In the genomic region with DNA sequence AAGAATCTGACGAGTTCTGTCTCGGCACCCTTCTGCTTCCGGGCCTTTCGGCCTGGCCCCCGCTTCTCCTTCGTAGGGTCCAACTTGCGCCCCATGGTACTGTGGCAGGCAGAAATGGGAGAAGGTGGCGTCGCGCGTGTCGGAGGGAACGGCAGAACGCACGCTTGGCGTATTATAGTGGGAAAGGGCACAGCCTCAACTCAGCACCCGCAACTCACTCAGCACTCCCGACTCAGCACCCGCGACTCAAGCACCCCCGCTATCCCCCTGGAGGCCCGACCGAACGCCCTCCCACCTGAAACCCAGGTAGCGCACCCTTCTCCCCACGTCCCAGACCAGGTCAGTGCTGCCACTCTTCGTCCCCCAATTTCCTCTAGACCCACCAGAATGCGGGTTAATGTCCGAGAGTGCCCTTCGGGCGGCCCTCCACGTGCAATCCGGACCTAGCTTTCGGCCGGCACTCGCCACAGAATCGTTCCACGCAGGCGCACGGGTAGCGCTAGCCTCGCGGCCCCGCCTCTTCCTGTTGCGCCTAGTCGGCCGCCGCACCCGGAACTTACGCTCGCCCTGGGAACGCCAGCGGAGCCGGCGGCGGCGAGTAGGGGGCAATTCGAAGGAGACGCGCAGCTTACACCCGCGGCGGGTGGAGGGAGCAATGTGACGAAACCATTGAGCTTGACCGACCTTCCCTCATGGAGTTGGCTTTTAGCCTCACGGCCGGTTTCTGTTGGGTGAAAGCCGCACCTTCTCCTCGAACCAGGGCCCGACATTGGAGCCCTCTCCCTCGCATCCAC, we compare ENCODE assay signal across 8 cellular contexts. TPM values are rescaled to one million over a fixed set of nuclear protein-coding genes. Genes with fewer than 3 reads are reported as not detected.
DNase-seq lines count a peak whose midpoint lies in the region; ATAC-seq and TF ChIP-seq lines count a peak whose summit lies in the region.

A gene (minus strand): TSS at position 468 of the 794 bp plus-strand sequence. CDS start 373 bp downstream, at position 95.

- peak; percentile 94 for TF ChIP-seq POLR2A in GM19099 (IDR thresholded peaks at IDR 0.05; ENCODE audit: extremely low read depth, insufficient read length, low read depth)

- peak within 1 kb of the TSS; percentile 81 for H3K27ac ChIP-seq in cingulate gyrus (ENCODE audit: low read depth, low read length)

- intact Hi-C loops in left colon (cut with DNase I, micrococcal nuclease): no loop called here

- DNase-seq in AG20443 (ENCODE audit: low spot score) (peak; percentile 99), NCI-H524 treated with DMSO at 0.1 percent for 48 hours (lab: John Stamatoyannopoulos, UW) (peak; percentile 56), left colon (peak; percentile 91 to 96)
- peak; percentile 83 to 89 for DNase-seq in activated CD4-positive, alpha-beta T cell treated with anti-CD3 and anti-CD28 coated beads for 4 hours
- DNase-seq in stimulated activated CD4-positive, alpha-beta T cell treated with anti-CD3 and anti-CD28 coated beads, Interleukin-1b, Interleukin-23, amount 100 ng/mL, for 4 hours (ENCODE audit: low read depth in 2 of 2): peak; percentile 74 to 87

- ATAC-seq in HG03439 (IDR thresholded peaks at IDR 0.05; ENCODE audit: unreplicated experiment) (peak; percentile 64), left colon (peak; percentile 95)

RNA-seq across cellular contexts. Expression of the gene that starts here (rescaled TPM):
- 10 to 100 TPM; 22.2 to 34.4 TPM for total RNA-seq in left colon

Comparison
In these comparisons a context has a peak if more than half of its experiments do, and no peak if none do; other contexts are left out.
1. Peak in every context shown above with its lines: DNase-seq, ATAC-seq and H3K27ac ChIP-seq.